ENCODE assay signal across 3 cellular contexts in the genomic region with DNA sequence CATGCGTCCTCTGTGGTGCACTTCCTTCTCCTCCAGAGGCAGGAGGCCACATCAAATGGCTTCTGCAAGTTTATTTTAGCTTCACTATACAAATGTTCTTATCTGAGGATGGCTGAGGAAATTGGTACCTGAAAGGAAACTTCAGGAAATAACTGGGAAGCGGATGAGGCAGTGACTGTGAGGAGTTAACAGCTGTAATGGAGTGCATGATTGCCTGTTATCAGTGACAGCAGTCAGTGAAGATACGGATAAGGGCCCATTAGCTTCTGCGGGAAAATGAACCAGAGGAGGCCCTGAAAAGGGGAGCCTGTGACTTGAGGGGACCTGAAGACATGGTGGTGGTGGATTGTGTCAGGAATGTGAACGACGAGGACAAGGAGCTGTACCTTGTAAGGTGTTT.
TF ChIP-seq lines count a peak whose summit lies in the region.

No MANE protein-coding gene starts in this region.

TF ChIP-seq in GM23338, 12 proteins besides CTCF, POLR2A, EP300 and RAD21:
- no peak for TF ChIP-seq JUNB (IDR thresholded peaks at IDR 0.05; ENCODE audit: unreplicated experiment)
- no peak for TF ChIP-seq ZNF331 (CRISPR knock-in tag; IDR thresholded peaks at IDR 0.05; ENCODE audit: low read depth)

TF ChIP-seq in K562, 482 proteins besides CTCF, POLR2A, EP300 and RAD21:
- TF ChIP-seq FOXJ2 (tag; IDR thresholded peaks at IDR 0.05) (no peak), CBFA2T3 (IDR thresholded peaks at IDR 0.05) (0 out of 2 replicates have a peak, but pooled peaks have one; percentile 24)
- TF ChIP-seq, protein P1, sequence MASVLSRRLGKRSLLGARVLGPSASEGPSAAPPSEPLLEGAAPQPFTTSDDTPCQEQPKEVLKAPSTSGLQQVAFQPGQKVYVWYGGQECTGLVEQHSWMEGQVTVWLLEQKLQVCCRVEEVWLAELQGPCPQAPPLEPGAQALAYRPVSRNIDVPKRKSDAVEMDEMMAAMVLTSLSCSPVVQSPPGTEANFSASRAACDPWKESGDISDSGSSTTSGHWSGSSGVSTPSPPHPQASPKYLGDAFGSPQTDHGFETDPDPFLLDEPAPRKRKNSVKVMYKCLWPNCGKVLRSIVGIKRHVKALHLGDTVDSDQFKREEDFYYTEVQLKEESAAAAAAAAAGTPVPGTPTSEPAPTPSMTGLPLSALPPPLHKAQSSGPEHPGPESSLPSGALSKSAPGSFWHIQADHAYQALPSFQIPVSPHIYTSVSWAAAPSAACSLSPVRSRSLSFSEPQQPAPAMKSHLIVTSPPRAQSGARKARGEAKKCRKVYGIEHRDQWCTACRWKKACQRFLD (CRISPR knock-in tag; IDR thresholded peaks at IDR 0.05): no peak

TF ChIP-seq in neural cell, 6 proteins besides CTCF, POLR2A, EP300 and RAD21:
- TF ChIP-seq POLR2AphosphoS5 (IDR thresholded peaks at IDR 0.05) (peak; percentile 82), SMC3 (conservative IDR thresholded peaks at IDR 0.05; ENCODE audit: poor library complexity) (no peak)
- TF ChIP-seq, protein P2, sequence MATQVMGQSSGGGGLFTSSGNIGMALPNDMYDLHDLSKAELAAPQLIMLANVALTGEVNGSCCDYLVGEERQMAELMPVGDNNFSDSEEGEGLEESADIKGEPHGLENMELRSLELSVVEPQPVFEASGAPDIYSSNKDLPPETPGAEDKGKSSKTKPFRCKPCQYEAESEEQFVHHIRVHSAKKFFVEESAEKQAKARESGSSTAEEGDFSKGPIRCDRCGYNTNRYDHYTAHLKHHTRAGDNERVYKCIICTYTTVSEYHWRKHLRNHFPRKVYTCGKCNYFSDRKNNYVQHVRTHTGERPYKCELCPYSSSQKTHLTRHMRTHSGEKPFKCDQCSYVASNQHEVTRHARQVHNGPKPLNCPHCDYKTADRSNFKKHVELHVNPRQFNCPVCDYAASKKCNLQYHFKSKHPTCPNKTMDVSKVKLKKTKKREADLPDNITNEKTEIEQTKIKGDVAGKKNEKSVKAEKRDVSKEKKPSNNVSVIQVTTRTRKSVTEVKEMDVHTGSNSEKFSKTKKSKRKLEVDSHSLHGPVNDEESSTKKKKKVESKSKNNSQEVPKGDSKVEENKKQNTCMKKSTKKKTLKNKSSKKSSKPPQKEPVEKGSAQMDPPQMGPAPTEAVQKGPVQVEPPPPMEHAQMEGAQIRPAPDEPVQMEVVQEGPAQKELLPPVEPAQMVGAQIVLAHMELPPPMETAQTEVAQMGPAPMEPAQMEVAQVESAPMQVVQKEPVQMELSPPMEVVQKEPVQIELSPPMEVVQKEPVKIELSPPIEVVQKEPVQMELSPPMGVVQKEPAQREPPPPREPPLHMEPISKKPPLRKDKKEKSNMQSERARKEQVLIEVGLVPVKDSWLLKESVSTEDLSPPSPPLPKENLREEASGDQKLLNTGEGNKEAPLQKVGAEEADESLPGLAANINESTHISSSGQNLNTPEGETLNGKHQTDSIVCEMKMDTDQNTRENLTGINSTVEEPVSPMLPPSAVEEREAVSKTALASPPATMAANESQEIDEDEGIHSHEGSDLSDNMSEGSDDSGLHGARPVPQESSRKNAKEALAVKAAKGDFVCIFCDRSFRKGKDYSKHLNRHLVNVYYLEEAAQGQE (IDR thresholded peaks at IDR 0.05; ENCODE audit: borderline replicate concordance): peak; percentile 84
